In genomic region chr12:112007945-112008344, GRCh38 we compare ENCODE assay signal across 26 cellular contexts. TPM values are rescaled to one million over a fixed set of nuclear protein-coding genes. Genes with fewer than 3 reads are reported as not detected.
DNase-seq lines count a peak whose midpoint lies in the region; ATAC-seq, FAIRE-seq and TF ChIP-seq lines count a peak whose summit lies in the region.
"Had no signal": no experiment of that assay in that cellular context is flagged by ENCODE, and none has a peak within 500 bp of the region (broad histone marks: within the 10 kb centered on the region; RNA-seq: fewer than 3 reads in every experiment).

No MANE protein-coding gene starts in this region.

- no peak overlapping the region for H2BK5ac ChIP-seq in trophoblast cell (ENCODE audit: low read depth, low read length, poor library complexity)

- H3K27me3 Mint-ChIP-seq in activated CD8-positive, alpha-beta T cell treated with anti-CD3 and anti-CD28 coated beads for 36 hours = no peaks in the 10 kb centered on the region
- H3K27me3 Mint-ChIP-seq in activated CD8-positive, alpha-beta T cell treated with anti-CD3 and anti-CD28 coated beads, Interleukin-2, amount 10 ng/mL, durations not matched to agents 7 days and 5 days (ENCODE audit: low read depth) = no peaks in the 10 kb centered on the region
- H3K27me3 Mint-ChIP-seq: stimulated activated naive CD8-positive, alpha-beta T cell treated with anti-CD3 and anti-CD28 coated beads, Interleukin-15, amount 100 ng/mL, for 72 hours had no signal

- H3K4me2 ChIP-seq in K562 (ENCODE audit: insufficient read depth, low read length) (peak overlapping the region; percentile 22), trophoblast cell (ENCODE audit: low read length) (no peak overlapping the region)

- H4K20me1 ChIP-seq in K562 (replicated peaks; ENCODE audit: control insufficient read depth, insufficient read depth, low read length) = no peaks in the 10 kb centered on the region

- peak overlapping the region; percentile 18 for H3K27ac Mint-ChIP-seq in activated CD8-positive, alpha-beta T cell treated with anti-CD3 and anti-CD28 coated beads for 36 hours
- no peak overlapping the region for H3K27ac Mint-ChIP-seq in activated CD8-positive, alpha-beta T cell treated with anti-CD3 and anti-CD28 coated beads, Interleukin-2, amount 10 ng/mL, durations not matched to agents 7 days and 5 days
- H3K27ac Mint-ChIP-seq: activated naive CD4-positive, alpha-beta T cell treated with anti-CD3 and anti-CD28 coated beads, Interleukin-2, amount 50 U/mL, for 72 hours; stimulated activated naive CD8-positive, alpha-beta T cell treated with anti-CD3 and anti-CD28 coated beads, Interleukin-15, amount 100 ng/mL, for 72 hours had no signal

- no peak overlapping the region for H2BK12ac ChIP-seq in trophoblast cell (ENCODE audit: low read length)

- H3K4ac ChIP-seq in trophoblast cell (ENCODE audit: low read depth, low read length) = no peak overlapping the region

- H4K91ac ChIP-seq in trophoblast cell (ENCODE audit: low read depth, low read length) = no peak overlapping the region

- H2AFZ ChIP-seq in K562 (ENCODE audit: low read depth, low read length) (peak overlapping the region; percentile 48; the same call in 1 of the 2 replicates), trophoblast cell (ENCODE audit: insufficient read depth, low read length, poor library complexity) (no peak overlapping the region)

- H3K36me3 ChIP-seq in K562 (ENCODE audit: control insufficient read depth, insufficient read depth, low read length) = 0 out of 3 replicates have a peak, but pooled peaks cover 9% of the 10 kb centered on the region
- H3K36me3 ChIP-seq in trophoblast cell (ENCODE audit: control insufficient read depth in 1 of 2, insufficient read depth in 2 of 2, low read length in 2 of 2) = no peaks in the 10 kb centered on the region
- H3K36me3 ChIP-seq: esophagus muscularis mucosa, gastrocnemius medialis, right atrium auricular region had no signal

- no peak overlapping the region for H4K8ac ChIP-seq in trophoblast cell (ENCODE audit: low read depth, low read length)

- H3K4me3 Mint-ChIP-seq in activated CD8-positive, alpha-beta T cell treated with anti-CD3 and anti-CD28 coated beads for 36 hours = no peak overlapping the region
- no peak overlapping the region for H3K4me3 Mint-ChIP-seq in activated CD8-positive, alpha-beta T cell treated with anti-CD3 and anti-CD28 coated beads, Interleukin-2, amount 10 ng/mL, durations not matched to agents 7 days and 5 days
- H3K4me3 Mint-ChIP-seq: stimulated activated naive CD8-positive, alpha-beta T cell treated with anti-CD3 and anti-CD28 coated beads, Interleukin-15, amount 100 ng/mL, for 72 hours had no signal

- no TSS peak for BruUV-seq in K562 (replicated peaks; lab: Mats Ljungman, UMichigan)

- H3K18ac ChIP-seq in trophoblast cell (ENCODE audit: low read length) = no peak overlapping the region

- no peaks in the 10 kb centered on the region for H3K9me1 ChIP-seq in K562 (ENCODE audit: control insufficient read depth, insufficient read depth, low read length)

- H3K9me3 Mint-ChIP-seq in activated CD8-positive, alpha-beta T cell treated with anti-CD3 and anti-CD28 coated beads for 36 hours = no peaks in the 10 kb centered on the region
- no peaks in the 10 kb centered on the region for H3K9me3 Mint-ChIP-seq in activated CD8-positive, alpha-beta T cell treated with anti-CD3 and anti-CD28 coated beads, Interleukin-2, amount 10 ng/mL, durations not matched to agents 7 days and 5 days (ENCODE audit: insufficient read depth)
- H3K9me3 Mint-ChIP-seq: activated naive CD4-positive, alpha-beta T cell treated with anti-CD3 and anti-CD28 coated beads, Interleukin-2, amount 50 U/mL, for 72 hours; stimulated activated naive CD8-positive, alpha-beta T cell treated with anti-CD3 and anti-CD28 coated beads, Interleukin-15, amount 100 ng/mL, for 72 hours had no signal

- H3K23ac ChIP-seq in trophoblast cell (ENCODE audit: low read length) = no peak overlapping the region

- H3K9ac ChIP-seq in K562 (ENCODE audit: insufficient read depth in 1 of 2, low read depth in 2 of 2, low read length in 2 of 2) (peak overlapping the region; percentile 29 to 40; a peak in 2 of 4 replicates), trophoblast cell (ENCODE audit: low read length) (no peak overlapping the region)

- peaks cover 35% of the 10 kb centered on the region for H3K4me1 Mint-ChIP-seq in activated CD8-positive, alpha-beta T cell treated with anti-CD3 and anti-CD28 coated beads for 36 hours (ENCODE audit: low read depth)
- peaks cover 36% of the 10 kb centered on the region for H3K4me1 Mint-ChIP-seq in activated CD8-positive, alpha-beta T cell treated with anti-CD3 and anti-CD28 coated beads, Interleukin-2, amount 10 ng/mL, durations not matched to agents 7 days and 5 days (ENCODE audit: low read depth)

- ATAC-seq in activated CD8-positive, alpha-beta T cell treated with anti-CD3 and anti-CD28 coated beads for 36 hours = no peak
- no peak for ATAC-seq in activated CD8-positive, alpha-beta T cell treated with anti-CD3 and anti-CD28 coated beads, Interleukin-2, amount 10 ng/mL, durations not matched to agents 7 days and 5 days
- ATAC-seq in K562 (peak; percentile 36), GM21381 (IDR thresholded peaks at IDR 0.05; ENCODE audit: unreplicated experiment) (no peak)
- ATAC-seq: activated naive CD4-positive, alpha-beta T cell treated with anti-CD3 and anti-CD28 coated beads, Interleukin-2, amount 50 U/mL, for 72 hours; gastrocnemius medialis; stimulated activated naive CD8-positive, alpha-beta T cell treated with anti-CD3 and anti-CD28 coated beads, Interleukin-15, amount 100 ng/mL, for 72 hours had no signal

- TF ChIP-seq POLR2A in NB4 (IDR thresholded peaks at IDR 0.05; ENCODE audit: extremely low read depth, insufficient read length) (no peak), K562 (conservative IDR thresholded peaks at IDR 0.05) (no peak)

- no peak for TF ChIP-seq RAD21 in K562 (CRISPR knock-in tag; conservative IDR thresholded peaks at IDR 0.05 in 1 of 2, IDR thresholded peaks at IDR 0.05 in 1 of 2)

- intact Hi-C loops in activated CD8-positive, alpha-beta T cell treated with anti-CD3 and anti-CD28 coated beads for 36 hours (cut with micrococcal nuclease) = no loop called here
- intact Hi-C loops in K562 (cut with micrococcal nuclease) = no loop called here

- H3K79me2 ChIP-seq in K562 (ENCODE audit: control insufficient read depth, insufficient read depth, low read length) (peaks cover 46% of the 10 kb centered on the region), trophoblast cell (ENCODE audit: control insufficient read depth, insufficient read depth, low read length, poor library complexity) (peaks cover 3% of the 10 kb centered on the region)

- peak overlapping the region; percentile 11 for H2BK120ac ChIP-seq in trophoblast cell (ENCODE audit: insufficient read depth, low read length, poor library complexity)

- H3K9me3 ChIP-seq in K562 (replicated peaks; ENCODE audit: control insufficient read depth, insufficient read depth, low read depth, low read length) = no peaks in the 10 kb centered on the region
- H3K9me3 ChIP-seq in trophoblast cell (ENCODE audit: insufficient read depth, low read depth, low read length) = peaks cover 5% of the 10 kb centered on the region
- H3K9me3 ChIP-seq: esophagus muscularis mucosa, gastrocnemius medialis, right atrium auricular region, tibial nerve had no signal

- TF ChIP-seq CTCF in activated CD8-positive, alpha-beta T cell treated with anti-CD3 and anti-CD28 coated beads for 36 hours (IDR thresholded peaks at IDR 0.05) = no peak
- TF ChIP-seq CTCF in NB4 (IDR thresholded peaks at IDR 0.05; ENCODE audit: low read depth, low read length) (no peak), K562 (IDR thresholded peaks at IDR 0.05 in 2 of 3, conservative IDR thresholded peaks at IDR 0.05 in 1 of 3; ENCODE audit: insufficient read depth in 2 of 3, low read depth in 1 of 3, low read length in 3 of 3) (no peak)

- 38% methylated on average over 9 of the region's 9 CpGs for WGBS in K562 (ENCODE audit: insufficient coverage, low coverage, missing lambda C conversion rate)
- WGBS in trophoblast cell (ENCODE audit: extremely low coverage, insufficient coverage, insufficient read length) = no CpG with 5 or more reads among the region's 9 CpGs

- H3K4me1 ChIP-seq in K562 (replicated peaks in 1 of 2; ENCODE audit: control insufficient read depth in 2 of 2, insufficient read depth in 2 of 2, low read length in 2 of 2) (peaks cover 33 to 36% of the 10 kb centered on the region in 2 experiments; a peak in 4 of 5 replicates), trophoblast cell (ENCODE audit: control insufficient read depth in 1 of 2, insufficient read depth in 2 of 2, low read length in 2 of 2) (peaks cover 5 to 8% of the 10 kb centered on the region in 2 experiments)

- H3K79me1 ChIP-seq in trophoblast cell (ENCODE audit: low read length) = peaks cover 7% of the 10 kb centered on the region

- H3K36me3 Mint-ChIP-seq in activated CD8-positive, alpha-beta T cell treated with anti-CD3 and anti-CD28 coated beads for 36 hours (ENCODE audit: low read depth) = peaks cover 24% of the 10 kb centered on the region
- H3K36me3 Mint-ChIP-seq in activated CD8-positive, alpha-beta T cell treated with anti-CD3 and anti-CD28 coated beads, Interleukin-2, amount 10 ng/mL, durations not matched to agents 7 days and 5 days (ENCODE audit: low read depth) = peaks cover 29% of the 10 kb centered on the region

- POLR2A ChIA-PET in activated CD8-positive, alpha-beta T cell treated with anti-CD3 and anti-CD28 coated beads for 36 hours (lab: Charles Lee) = interaction anchor here (0.9 kb wide), 1 partner anchor 15 kb away, joined by 4 read pairs; no protein-coding TSS in a partner anchor
- POLR2A ChIA-PET in activated CD8-positive, alpha-beta T cell treated with anti-CD3 and anti-CD28 coated beads, Interleukin-2, amount 10 ng/mL, durations not matched to agents 7 days and 5 days (lab: Charles Lee) = no interaction called here
- POLR2A ChIA-PET in K562 (lab: Yijun Ruan, JAX) = interaction anchor here (1.1 to 1.3 kb wide), 2 partner anchors 9 to 11 kb away, joined by 3 read pairs; no protein-coding TSS in a partner anchor

- DNase-seq in activated CD8-positive, alpha-beta T cell treated with anti-CD3 and anti-CD28 coated beads for 36 hours = no peak
- no peak for DNase-seq in activated CD8-positive, alpha-beta T cell treated with anti-CD3 and anti-CD28 coated beads, Interleukin-2, amount 10 ng/mL, durations not matched to agents 7 days and 5 days
- DNase-seq in NB4 (ENCODE audit: low read depth) (peak; percentile 49), K562 (ENCODE audit: extremely low read depth in 1 of 4, low spot score in 3 of 4) (peak in 1 of 4 experiments; percentile 70), trophoblast cell (no peak), NCI-H1417 (lab: John Stamatoyannopoulos, UW) (no peak), iPS-NIHi7 (ENCODE audit: extremely low spot score) (no peak)
- DNase-seq: activated CD4-positive, CD25-positive, alpha-beta regulatory T cell; activated T-cell treated with anti-CD3 and anti-CD28 coated beads, Interleukin-2, amount 50 U/mL, for 48 hours; AML-193; effector memory CD4-positive, alpha-beta T cell; gastrocnemius medialis; H7; hypothalamus; KBM-7; NCI-H1694 treated with DMSO at 0.1 percent for 48 hours; NCI-H69; stimulated activated CD4-positive, alpha-beta T cell treated with anti-CD3 and anti-CD28 coated beads, Interleukin-4, amount 100 ng/mL, for 4 hours; stimulated activated naive CD8-positive, alpha-beta T cell treated with anti-CD3 and anti-CD28 coated beads, Interleukin-15, amount 100 ng/mL, for 72 hours had no signal

- in situ Hi-C loops in K562 (cut with MboI) = loop anchor here (5.0 kb wide), 1 partner anchor 56 kb away; no protein-coding TSS in a partner anchor

- no peak overlapping the region for H4K12ac ChIP-seq in trophoblast cell (ENCODE audit: low read depth, low read length)

- TF ChIP-seq EP300 in K562 (IDR thresholded peaks at IDR 0.05; ENCODE audit: low read length) = no peak

- H3K14ac ChIP-seq in trophoblast cell (ENCODE audit: low read length) = no peak overlapping the region

- CTCF ChIA-PET in activated CD8-positive, alpha-beta T cell treated with anti-CD3 and anti-CD28 coated beads for 36 hours (lab: Charles Lee) = no interaction called here
- CTCF ChIA-PET in activated CD8-positive, alpha-beta T cell treated with anti-CD3 and anti-CD28 coated beads, Interleukin-2, amount 10 ng/mL, durations not matched to agents 7 days and 5 days (lab: Charles Lee) = no interaction called here
- CTCF ChIA-PET in K562 (lab: Yijun Ruan, JAX; ENCODE audit: low intra/inter-chr PET ratio) = interaction anchor here (1.0 kb wide), 1 partner anchor 63 kb away, joined by 3 read pairs; no protein-coding TSS in a partner anchor

- H3K27me3 ChIP-seq in K562 (ENCODE audit: control insufficient read depth in 2 of 2, insufficient read depth in 2 of 2, low read length in 2 of 2) (no peaks in the 10 kb centered on the region), trophoblast cell (ENCODE audit: insufficient read depth, low read length) (no peaks in the 10 kb centered on the region)
- H3K27me3 ChIP-seq: esophagus muscularis mucosa, gastrocnemius medialis, right atrium auricular region, tibial nerve had no signal

- no peak overlapping the region for H3K4me3 ChIP-seq in NB4 (ENCODE audit: low read depth, low read length)
- H3K4me3 ChIP-seq in K562 = no peak overlapping the region
- no peak overlapping the region for H3K4me3 ChIP-seq in trophoblast cell (ENCODE audit: low read depth, low read length)
- H3K4me3 ChIP-seq: esophagus muscularis mucosa, gastrocnemius medialis, right atrium auricular region, tibial nerve had no signal

- H3K27ac ChIP-seq in K562 (ENCODE audit: extremely low read depth, low read depth, low read length) = peak overlapping the region; percentile 66
- H3K27ac ChIP-seq in trophoblast cell (ENCODE audit: low read depth, low read length) = no peak overlapping the region
- H3K27ac ChIP-seq: gastrocnemius medialis, right atrium auricular region, tibial nerve had no signal

- no peak overlapping the region for H2AK5ac ChIP-seq in trophoblast cell (ENCODE audit: low read length)

- no peak for FAIRE-seq in K562 (lab: Jason Lieb, UNC)
- FAIRE-seq: colon, islet of Langerhans had no signal

RNA-seq across cellular contexts. Expression of gene TMEM116, which starts 5.0 kb away (rescaled TPM):
- 10 to 100 TPM; 13.8 to 16.3 TPM for total RNA-seq in activated CD8-positive, alpha-beta T cell treated with anti-CD3 and anti-CD28 coated beads for 36 hours
- 10 to 100 TPM; 12.7 to 13.1 TPM for total RNA-seq in activated CD8-positive, alpha-beta T cell treated with anti-CD3 and anti-CD28 coated beads, Interleukin-2, amount 10 ng/mL, durations not matched to agents 7 days and 5 days
- total RNA-seq in K562 (2011; cell fraction: chromatin; rRNA removed; ENCODE audit: low replicate concordance) = 107 and 160 TPM in 2 replicates
- total RNA-seq in K562 (2011; cell fraction: nucleolus; rRNA removed) = 75.5 and 75.9 TPM in 2 replicates
- 121 and 154 TPM in 2 replicates for total RNA-seq in K562 (2011; cell fraction: nucleoplasm; rRNA removed)
- total RNA-seq in K562 (2014; rRNA removed) = 5.2 and 10.0 TPM in 2 replicates
- total RNA-seq in K562 (2014; rRNA removed; fragmentation: Illumina TruSeq; extraction: Trizol) = 14.2 and 15.6 TPM in 2 replicates
- 9.0 and 10.7 TPM in 2 replicates for total RNA-seq in K562 (2015; rRNA removed; fragmentation: Illumina TruSeq; extraction: Trizol)
- total RNA-seq in K562 (2021) = 10.8 and 11.1 TPM in 2 replicates
- 78.6 and 98.3 TPM in 2 replicates for polyA plus RNA-seq in K562 (2011; rRNA removed)
- 41.1 and 95.9 TPM in 2 replicates for polyA plus RNA-seq in K562 (2011; cell fraction: cytosol; rRNA removed)
- polyA plus RNA-seq in K562 (2011; cell fraction: nucleus; rRNA removed) = 61.9 and 123 TPM in 2 replicates
- polyA plus RNA-seq in K562 (2012) = 12.9 and 20.1 TPM in 2 replicates
- 13.9 and 14.4 TPM in 2 replicates for polyA plus RNA-seq in K562 (2014; fragmentation: Illumina TruSeq; extraction: Trizol)
- polyA plus RNA-seq in K562 (2014; fragmentation: Nextera tagmentation; extraction: Ambion mirVana) = 10 to 100 TPM; 19.2 to 22.9 TPM
- 12.7 and 16.3 TPM in 2 replicates for polyA plus RNA-seq in K562 (2014; rRNA removed)
- polyA minus RNA-seq in K562 (2011; rRNA and poly(A)+ RNA removed) = 44.7 and 67.7 TPM in 2 replicates
- polyA minus RNA-seq in K562 (2011; cell fraction: cytosol; rRNA and poly(A)+ RNA removed) = 15.4 and 22.0 TPM in 2 replicates
- 23.4 and 62.4 TPM in 2 replicates for polyA minus RNA-seq in K562 (2011; cell fraction: nucleus; rRNA and poly(A)+ RNA removed)
- polyA plus RNA-seq in trophoblast cell (2013) = 6.0 and 6.2 TPM in 2 replicates

RNA-seq across cellular contexts. Expression of gene ERP29, which starts 5.3 kb away (rescaled TPM):
- total RNA-seq in activated CD8-positive, alpha-beta T cell treated with anti-CD3 and anti-CD28 coated beads for 36 hours = 10 to 100 TPM; 82.9 to 83.7 TPM
- total RNA-seq in activated CD8-positive, alpha-beta T cell treated with anti-CD3 and anti-CD28 coated beads, Interleukin-2, amount 10 ng/mL, durations not matched to agents 7 days and 5 days = 100 to 1,000 TPM; 134 to 145 TPM
- 69.6 and 72.2 TPM in 2 replicates for total RNA-seq in K562 (2011; cell fraction: chromatin; rRNA removed; ENCODE audit: low replicate concordance)
- total RNA-seq in K562 (2011; cell fraction: nucleolus; rRNA removed) = 118 and 126 TPM in 2 replicates
- total RNA-seq in K562 (2011; cell fraction: nucleoplasm; rRNA removed) = 117 and 135 TPM in 2 replicates
- total RNA-seq in K562 (2014; rRNA removed) = 58.6 and 60.7 TPM in 2 replicates
- 112 and 113 TPM in 2 replicates for total RNA-seq in K562 (2014; rRNA removed; fragmentation: Illumina TruSeq; extraction: Trizol)
- total RNA-seq in K562 (2015; rRNA removed; fragmentation: Illumina TruSeq; extraction: Trizol) = 133 TPM in 2 replicates
- 82.3 and 97.5 TPM in 2 replicates for total RNA-seq in K562 (2021)
- polyA plus RNA-seq in K562 (2011; rRNA removed) = 111 and 129 TPM in 2 replicates
- polyA plus RNA-seq in K562 (2011; cell fraction: cytosol; rRNA removed) = 56.1 and 102 TPM in 2 replicates
- 32.9 and 55.8 TPM in 2 replicates for polyA plus RNA-seq in K562 (2011; cell fraction: nucleus; rRNA removed)
- 139 and 228 TPM in 2 replicates for polyA plus RNA-seq in K562 (2012)
- polyA plus RNA-seq in K562 (2014; fragmentation: Illumina TruSeq; extraction: Trizol) = 106 and 110 TPM in 2 replicates
- 100 to 1,000 TPM in 1 of 2 experiments, 10 to 100 TPM in 1; 42.4 to 146 TPM for polyA plus RNA-seq in K562 (2014; fragmentation: Nextera tagmentation; extraction: Ambion mirVana)
- polyA plus RNA-seq in K562 (2014; rRNA removed) = 136 and 137 TPM in 2 replicates
- 46.1 and 59.2 TPM in 2 replicates for polyA minus RNA-seq in K562 (2011; rRNA and poly(A)+ RNA removed)
- 25.2 and 32.2 TPM in 2 replicates for polyA minus RNA-seq in K562 (2011; cell fraction: cytosol; rRNA and poly(A)+ RNA removed)
- 10.2 and 19.7 TPM in 2 replicates for polyA minus RNA-seq in K562 (2011; cell fraction: nucleus; rRNA and poly(A)+ RNA removed)
- polyA plus RNA-seq in trophoblast cell (2013) = 141 and 146 TPM in 2 replicates
